Comparison of ENCODE assay signal across 23 cellular contexts in genomic region chr3:149830902-149831301, GRCh38. TPM values are rescaled to one million over a fixed set of nuclear protein-coding genes. Genes with fewer than 3 reads are reported as not detected.
"Had no signal": no experiment of that assay in that cellular context is flagged by ENCODE, and none has a peak within 500 bp of the region (broad histone marks: within the 10 kb centered on the region; RNA-seq: fewer than 3 reads in every experiment).

No MANE protein-coding gene starts in this region.

- H3K27me3 ChIP-seq: SJSA1 had no signal

- FAIRE-seq: astrocyte, RCC 7860 had no signal

- DNase-seq: activated CD4-positive, alpha-beta T cell treated with anti-CD3 and anti-CD28 coated beads for 4 hours; activated CD8-positive, alpha-beta memory T cell treated with anti-CD3 and anti-CD28 coated beads, Interleukin-2, amount 10 ng/mL, durations not matched to agents 7 days and 5 days; activated effector memory CD4-positive, alpha-beta T cell treated with anti-CD3 and anti-CD28 coated beads, Interleukin-2, amount 50 U/mL, for 16 hours; activated naive CD4-positive, alpha-beta T cell treated with Interleukin-2 at 50 U/mL for 16 hours; activated naive CD8-positive, alpha-beta T cell treated with anti-CD3 and anti-CD28 coated beads, Interleukin-2, amount 50 U/mL, for 24 hours; activated T-cell treated with anti-CD3 and anti-CD28 coated beads, Interleukin-2, amount 50 U/mL, for 4 hours; amniotic stem cell; MM.1S; NCI-H1105; NCI-H1436 treated with DMSO at 0.1 percent for 48 hours; NCI-H187; NCI-H446; NCI-H524; PC-3; SHP77; SW 1271 had no signal

- H3K36me3 ChIP-seq: SJSA1 had no signal

- H3K4me1 ChIP-seq: SJSA1 had no signal

- H3K27ac ChIP-seq: SJSA1 had no signal

- ATAC-seq: activated CD4-positive, CD25-positive, alpha-beta regulatory T cell treated with anti-CD3 and anti-CD28 coated beads, Interleukin-2, amount 50 U/mL, for 24 hours; activated CD8-positive, alpha-beta memory T cell treated with anti-CD3 and anti-CD28 coated beads, Interleukin-2, amount 10 ng/mL, durations not matched to agents 7 days and 5 days; activated naive CD4-positive, alpha-beta T cell treated with anti-CD3 and anti-CD28 coated beads, Interleukin-2, amount 50 U/mL, for 72 hours; activated naive CD8-positive, alpha-beta T cell treated with anti-CD3 and anti-CD28 coated beads, Interleukin-2, amount 50 U/mL, for 24 hours; activated T-cell treated with anti-CD3 and anti-CD28 coated beads, Interleukin-2, amount 50 U/mL, for 4 hours; PC-3; SK-N-SH treated with all-trans-retinoic acid at 6 μM for 48 hours had no signal

- H3K4me3 ChIP-seq: SJSA1 had no signal

RNA-seq across cellular contexts. Expression of gene ANKUB1, which starts 38.5 kb away (rescaled TPM):
- total RNA-seq: activated CD8-positive, alpha-beta memory T cell treated with anti-CD3 and anti-CD28 coated beads, Interleukin-2, amount 10 ng/mL, durations not matched to agents 7 days and 5 days; activated naive CD4-positive, alpha-beta T cell treated with anti-CD3 and anti-CD28 coated beads, Interleukin-2, amount 50 U/mL, for 72 hours; activated T-cell treated with anti-CD3 and anti-CD28 coated beads, Interleukin-2, amount 50 U/mL, for 4 hours; astrocyte; PC-3; SJSA1; T-helper 1 cell treated with Interleukin-12 subunit alpha and Interleukin-12 subunit beta and Interleukin-4 antibody, amounts not matched to agents 30 ng/mL and 1 ng/mL, for 36 hours had no signal
